Comparison of ENCODE assay signal across 8 cellular contexts in genomic region chr13:28716511-28716910, GRCh38. TPM values are rescaled to one million over a fixed set of nuclear protein-coding genes. Genes with fewer than 3 reads are reported as not detected.
A peak's percentile ranks its signal among the peaks of the same experiment; 100 is the strongest.
DNase-seq lines count a peak whose midpoint lies in the region; ATAC-seq lines count a peak whose summit lies in the region.

No MANE protein-coding gene starts in this region.

- ATAC-seq in GM19397 (IDR thresholded peaks at IDR 0.05; ENCODE audit: unreplicated experiment) (no peak), HG02884 (IDR thresholded peaks at IDR 0.05; ENCODE audit: unreplicated experiment) (no peak)

- no peaks in the 10 kb centered on the region for H3K36me3 ChIP-seq in SK-N-MC (ENCODE audit: insufficient read depth, low read length)

- H3K4me3 ChIP-seq in SK-N-MC, result peak overlapping the region; percentile 50

- DNase-seq in GM04503 (ENCODE audit: low read depth) (peak; percentile 46), SK-N-MC (ENCODE audit: low read depth, low spot score) (no peak), glomerular endothelial cell (ENCODE audit: extremely low read depth, low read depth, low spot score) (peak; percentile 98), retina (peak; percentile 4), D341Med (ENCODE audit: low spot score) (no peak)
- no peak for DNase-seq in stimulated activated CD4-positive, alpha-beta T cell treated with anti-CD3 and anti-CD28 coated beads, Interleukin-4, amount 100 ng/mL, for 24 hours

- H3K9ac ChIP-seq in SK-N-MC (ENCODE audit: insufficient read length), result peak overlapping the region; percentile 33

- H3K9me3 ChIP-seq in SK-N-MC (ENCODE audit: low read depth, low read length), result no peaks in the 10 kb centered on the region

- H3K27ac ChIP-seq in SK-N-MC, result peak overlapping the region; percentile 26; the same call in 1 of the 2 replicates

RNA-seq across cellular contexts. Expression of gene SLC46A3, which starts 2.3 kb away (rescaled TPM):
- total RNA-seq in glomerular endothelial cell, result 17.2 and 25.5 TPM in 2 replicates

RNA-seq across cellular contexts. Expression of gene POMP, which starts 57.6 kb away (rescaled TPM):
- 128 and 132 TPM in 2 replicates for total RNA-seq in glomerular endothelial cell

Comparison
In these comparisons a context has a peak if more than half of its experiments do, and no peak if none do; other contexts are left out.
1. DNase-seq: peak in GM04503 (single experiment), glomerular endothelial cell (single experiment) and retina (single experiment); none in SK-N-MC (single experiment), stimulated activated CD4-positive, alpha-beta T cell treated with anti-CD3 and anti-CD28 coated beads, Interleukin-4, amount 100 ng/mL, for 24 hours (single experiment) and D341Med (single experiment).